In the genomic region with DNA sequence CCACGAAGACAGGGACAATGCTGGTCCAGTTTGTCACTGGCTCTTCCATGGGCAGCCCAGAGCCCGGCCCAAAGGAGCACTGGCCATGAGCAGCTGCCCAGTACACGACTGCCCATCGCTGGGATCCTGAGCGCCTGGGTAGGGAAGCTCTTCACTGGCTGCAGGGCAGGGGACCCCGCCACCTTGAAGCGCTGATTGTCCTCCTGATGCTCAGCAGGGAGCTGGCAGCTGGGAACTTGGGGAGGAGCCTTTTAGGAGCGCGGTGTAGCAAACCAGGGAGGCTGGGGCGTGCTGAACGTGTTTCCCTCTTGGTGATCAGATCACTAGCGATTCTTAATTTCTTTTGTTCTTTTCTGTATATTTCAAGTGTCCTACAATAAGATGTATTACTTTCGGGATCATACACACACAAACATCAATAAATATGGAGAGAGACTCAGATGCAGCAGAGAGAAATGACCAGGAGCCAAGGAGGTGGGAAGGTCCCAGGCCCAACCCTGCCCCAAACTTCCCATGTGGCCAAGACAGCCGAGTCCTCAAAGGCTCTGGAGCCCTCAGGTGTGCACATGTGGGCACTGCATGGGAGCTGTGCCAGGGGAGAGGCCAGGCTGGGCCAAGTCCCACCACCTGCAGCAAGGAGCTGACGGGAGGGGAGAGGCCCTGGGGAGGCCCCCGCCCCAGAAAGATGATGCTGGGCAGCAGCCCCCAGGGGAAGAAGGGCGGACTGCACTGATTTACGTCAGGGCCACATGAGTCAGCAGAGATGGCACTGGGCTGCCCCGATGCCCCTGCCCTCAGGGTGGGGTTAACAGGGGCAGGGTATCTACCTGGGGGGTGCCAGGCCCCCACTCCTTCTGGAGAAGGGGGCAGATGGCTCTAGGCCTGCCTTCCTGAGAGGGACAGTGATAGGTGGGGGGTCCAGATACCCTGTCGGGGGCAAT, we compare ENCODE assay signal across 10 cellular contexts. TPM values are rescaled to one million over a fixed set of nuclear protein-coding genes. Genes with fewer than 3 reads are reported as not detected.
DNase-seq lines count a peak whose midpoint lies in the region; ATAC-seq, FAIRE-seq and TF ChIP-seq lines count a peak whose summit lies in the region.
"Had no signal": no experiment of that assay in that cellular context is flagged by ENCODE, and none has a peak within 500 bp of the region (broad histone marks: within the 10 kb centered on the region; RNA-seq: fewer than 3 reads in every experiment).

No MANE protein-coding gene starts in this region.

- intact Hi-C loops in natural killer cell (cut with micrococcal nuclease): no loop called here

- no peaks in the 10 kb centered on the region for H3K36me3 Mint-ChIP-seq in natural killer cell
- H3K36me3 Mint-ChIP-seq in natural killer cell treated with Interleukin-12 subunit alpha and Interleukin-12 subunit beta and Interleukin-15 and Interleukin-18, amount 100 ng/mL, for 72 hours: no peaks in the 10 kb centered on the region

- DNase-seq in natural killer cell (no peak), NCI-H748 treated with DMSO at 0.1 percent for 48 hours (lab: John Stamatoyannopoulos, UW) (peak; percentile 1), urothelium cell line (ENCODE audit: low spot score) (peak; percentile 45), GM03348 (ENCODE audit: low spot score) (no peak), amygdala (lab: John Stamatoyannopoulos, UW) (no peak)
- DNase-seq in natural killer cell treated with Interleukin-12 subunit alpha and Interleukin-12 subunit beta and Interleukin-15 and Interleukin-18, amount 100 ng/mL, for 72 hours (ENCODE audit: low spot score): no peak
- DNase-seq: GF-D8 had no signal

- no peaks in the 10 kb centered on the region for H3K4me1 Mint-ChIP-seq in natural killer cell
- peaks cover 0 to 6% of the 10 kb centered on the region in 2 donors for H3K4me1 Mint-ChIP-seq in natural killer cell treated with Interleukin-12 subunit alpha and Interleukin-12 subunit beta and Interleukin-15 and Interleukin-18, amount 100 ng/mL, for 72 hours (ENCODE audit: low read depth in 2 of 2)

- FAIRE-seq in urothelium cell line (lab: Jason Lieb, UNC): no peak

- H3K27me3 Mint-ChIP-seq in natural killer cell (ENCODE audit: low read depth in 2 of 2): peaks cover 20 to 29% of the 10 kb centered on the region in 2 donors
- H3K27me3 Mint-ChIP-seq in natural killer cell treated with Interleukin-12 subunit alpha and Interleukin-12 subunit beta and Interleukin-15 and Interleukin-18, amount 100 ng/mL, for 72 hours: peaks cover 16 to 20% of the 10 kb centered on the region in 2 donors

- peak overlapping the region; percentile 6 for H3K4me3 Mint-ChIP-seq in natural killer cell
- H3K4me3 Mint-ChIP-seq in natural killer cell treated with Interleukin-12 subunit alpha and Interleukin-12 subunit beta and Interleukin-15 and Interleukin-18, amount 100 ng/mL, for 72 hours: no peak overlapping the region

- H3K9me3 Mint-ChIP-seq in natural killer cell: no peaks in the 10 kb centered on the region
- no peaks in the 10 kb centered on the region for H3K9me3 Mint-ChIP-seq in natural killer cell treated with Interleukin-12 subunit alpha and Interleukin-12 subunit beta and Interleukin-15 and Interleukin-18, amount 100 ng/mL, for 72 hours

- ATAC-seq in natural killer cell: no peak
- ATAC-seq in natural killer cell treated with Interleukin-12 subunit alpha and Interleukin-12 subunit beta and Interleukin-15 and Interleukin-18, amount 100 ng/mL, for 72 hours: no peak
- peak; percentile 14 for ATAC-seq in esophagus mucosa
- no peak for ATAC-seq in HG02763 (IDR thresholded peaks at IDR 0.05; ENCODE audit: unreplicated experiment)
- ATAC-seq: heart left ventricle had no signal

- no peak overlapping the region for H3K27ac Mint-ChIP-seq in natural killer cell
- H3K27ac Mint-ChIP-seq in natural killer cell treated with Interleukin-12 subunit alpha and Interleukin-12 subunit beta and Interleukin-15 and Interleukin-18, amount 100 ng/mL, for 72 hours: no peak overlapping the region

- TF ChIP-seq CTCF in natural killer cell (IDR thresholded peaks at IDR 0.05): no peak

RNA-seq across cellular contexts. Expression of gene L1CAM, which starts 1.6 kb away (rescaled TPM):
- total RNA-seq in natural killer cell: under 1 TPM in 2 of 3 donors, not detected in 1; 0.23 to 0.98 TPM
- 1 to 10 TPM in 1 of 2 donors, under 1 TPM in 1; 0.74 to 1.2 TPM for total RNA-seq in natural killer cell treated with Interleukin-12 subunit alpha and Interleukin-12 subunit beta and Interleukin-15 and Interleukin-18, amount 100 ng/mL, for 72 hours
- 0.80 TPM for total RNA-seq in esophagus mucosa

RNA-seq across cellular contexts. Expression of gene AVPR2, which starts 20.1 kb away (rescaled TPM):
- total RNA-seq in natural killer cell: not detected
- total RNA-seq in natural killer cell treated with Interleukin-12 subunit alpha and Interleukin-12 subunit beta and Interleukin-15 and Interleukin-18, amount 100 ng/mL, for 72 hours: not detected
- 0.20 TPM for total RNA-seq in esophagus mucosa

RNA-seq across cellular contexts. Expression of gene ARHGAP4, which starts 41.7 kb away (rescaled TPM):
- total RNA-seq in natural killer cell (100 to 1,000 TPM; 352 to 398 (median 384) TPM), esophagus mucosa (7.5 TPM)
- total RNA-seq in natural killer cell treated with Interleukin-12 subunit alpha and Interleukin-12 subunit beta and Interleukin-15 and Interleukin-18, amount 100 ng/mL, for 72 hours: 100 to 1,000 TPM; 155 to 276 TPM

RNA-seq across cellular contexts. Expression of gene NAA10, which starts 50.4 kb away (rescaled TPM):
- 10 to 100 TPM; 63.4 to 82.3 (median 73.1) TPM for total RNA-seq in natural killer cell
- 100 to 1,000 TPM; 115 to 175 TPM for total RNA-seq in natural killer cell treated with Interleukin-12 subunit alpha and Interleukin-12 subunit beta and Interleukin-15 and Interleukin-18, amount 100 ng/mL, for 72 hours
- total RNA-seq in esophagus mucosa: 73.6 TPM

RNA-seq across cellular contexts. Expression of gene PDZD4, which starts 54.1 kb away (rescaled TPM):
- 100 to 1,000 TPM; 101 to 177 (median 157) TPM for total RNA-seq in natural killer cell
- 1 to 10 TPM; 2.2 to 2.7 TPM for total RNA-seq in natural killer cell treated with Interleukin-12 subunit alpha and Interleukin-12 subunit beta and Interleukin-15 and Interleukin-18, amount 100 ng/mL, for 72 hours
- 0.68 TPM for total RNA-seq in esophagus mucosa

Comparison
In these comparisons a context has a peak if more than half of its experiments do, and no peak if none do; other contexts are left out.
1. DNase-seq: peak in NCI-H748 treated with DMSO at 0.1 percent for 48 hours (single experiment) and urothelium cell line (single experiment); none in natural killer cell (single experiment), natural killer cell treated with Interleukin-12 subunit alpha and Interleukin-12 subunit beta and Interleukin-15 and Interleukin-18, amount 100 ng/mL, for 72 hours (single experiment), GM03348 (single experiment) and amygdala (0 of 56).
2. RNA of gene ARHGAP4, which starts 41.7 kb away (total RNA-seq): 352 to 398 TPM in natural killer cell and 155 to 276 TPM in natural killer cell treated with Interleukin-12 subunit alpha and Interleukin-12 subunit beta and Interleukin-15 and Interleukin-18, amount 100 ng/mL, for 72 hours; 7.5 TPM in esophagus mucosa (single experiment); every median in the first group is over 10 times any median in the second.